ENCODE assay signal across 1 cellular context in the genomic region with DNA sequence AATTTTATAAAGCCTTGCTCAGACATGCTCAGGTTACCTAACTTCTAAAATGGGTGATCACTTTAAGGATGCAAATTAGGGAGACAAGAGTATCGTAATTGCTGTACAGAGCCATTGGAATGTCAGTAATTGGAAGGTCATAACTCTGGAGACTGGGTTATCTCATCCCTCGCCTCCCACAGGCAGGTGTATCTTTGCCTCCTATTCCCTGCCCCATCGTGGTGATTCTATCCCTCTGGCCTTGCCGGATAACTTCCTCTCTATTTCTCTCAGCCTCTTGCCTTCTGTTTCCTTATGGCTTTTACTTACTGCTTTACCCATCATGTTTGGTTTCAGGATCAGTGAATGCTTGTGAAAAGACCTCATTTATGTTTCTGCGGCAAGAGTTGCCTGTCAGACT.
TF ChIP-seq lines count a peak whose summit lies in the region.

No MANE protein-coding gene starts in this region.

TF ChIP-seq in HEK293, 187 proteins besides CTCF, POLR2A, EP300 and RAD21 (continued from another document):
- TF ChIP-seq ZNF518A (tag by site-specific recombination; conservative IDR thresholded peaks at IDR 0.05; ENCODE audit: low read depth), result no peak
- TF ChIP-seq, protein P1, sequence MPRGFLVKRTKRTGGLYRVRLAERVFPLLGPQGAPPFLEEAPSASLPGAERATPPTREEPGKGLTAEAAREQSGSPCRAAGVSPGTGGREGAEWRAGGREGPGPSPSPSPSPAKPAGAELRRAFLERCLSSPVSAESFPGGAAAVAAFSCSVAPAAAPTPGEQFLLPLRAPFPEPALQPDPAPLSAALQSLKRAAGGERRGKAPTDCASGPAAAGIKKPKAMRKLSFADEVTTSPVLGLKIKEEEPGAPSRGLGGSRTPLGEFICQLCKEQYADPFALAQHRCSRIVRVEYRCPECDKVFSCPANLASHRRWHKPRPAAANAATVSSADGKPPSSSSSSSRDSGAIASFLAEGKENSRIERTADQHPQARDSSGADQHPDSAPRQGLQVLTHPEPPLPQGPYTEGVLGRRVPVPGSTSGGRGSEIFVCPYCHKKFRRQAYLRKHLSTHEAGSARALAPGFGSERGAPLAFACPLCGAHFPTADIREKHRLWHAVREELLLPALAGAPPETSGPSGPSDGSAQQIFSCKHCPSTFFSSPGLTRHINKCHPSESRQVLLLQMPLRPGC (tag by site-specific recombination; IDR thresholded peaks at IDR 0.05), result 0 out of 2 replicates have a peak, but pooled peaks have one; percentile 46
- no peak for TF ChIP-seq ZNF214 (tag by site-specific recombination; IDR thresholded peaks at IDR 0.05; ENCODE audit: borderline replicate concordance)
- TF ChIP-seq PRDM1 (tag by site-specific recombination; IDR thresholded peaks at IDR 0.05), result 0 out of 2 replicates have a peak, but pooled peaks have one; percentile 6
- no peak for TF ChIP-seq ZBTB6 (tag by site-specific recombination; IDR thresholded peaks at IDR 0.05)
- TF ChIP-seq HIC1 (tag by site-specific recombination; IDR thresholded peaks at IDR 0.05), result no peak
- TF ChIP-seq ZNF366 (tag by site-specific recombination; conservative IDR thresholded peaks at IDR 0.05), result peak; percentile 62
- no peak for TF ChIP-seq ZNF777 (tag by site-specific recombination; IDR thresholded peaks at IDR 0.05; ENCODE audit: borderline replicate concordance)
- TF ChIP-seq ZNF623 (tag by site-specific recombination; IDR thresholded peaks at IDR 0.05), result no peak
- TF ChIP-seq GFI1B (tag by site-specific recombination; IDR thresholded peaks at IDR 0.05), result no peak
- TF ChIP-seq ZNF335 (tag by site-specific recombination; conservative IDR thresholded peaks at IDR 0.05), result 0 out of 2 replicates have a peak, but pooled peaks have one; percentile 8
- TF ChIP-seq ZNF521 (tag by site-specific recombination; IDR thresholded peaks at IDR 0.05), result no peak
- no peak for TF ChIP-seq WT1 (tag by site-specific recombination; IDR thresholded peaks at IDR 0.05)
- no peak for TF ChIP-seq ZNF18 (tag by site-specific recombination; IDR thresholded peaks at IDR 0.05)
- TF ChIP-seq GLIS1 (tag by site-specific recombination; IDR thresholded peaks at IDR 0.05), result peak; percentile 15; the same call in 1 of the 2 replicates
- TF ChIP-seq SP7 (tag by site-specific recombination; IDR thresholded peaks at IDR 0.05), result 0 out of 2 replicates have a peak, but pooled peaks have one; percentile 23
- TF ChIP-seq PRDM4 (tag by site-specific recombination; IDR thresholded peaks at IDR 0.05), result no peak
- TF ChIP-seq ZBTB17 (tag by site-specific recombination; IDR thresholded peaks at IDR 0.05), result peak; percentile 33; the same call in 1 of the 2 replicates
- TF ChIP-seq PRDM10 (tag by site-specific recombination; IDR thresholded peaks at IDR 0.05), result peak; percentile 37; the same call in 1 of the 2 replicates
- TF ChIP-seq KLF1 (tag by site-specific recombination; IDR thresholded peaks at IDR 0.05), result no peak
- no peak for TF ChIP-seq ZNF37A (tag by site-specific recombination; IDR thresholded peaks at IDR 0.05)
- peak; percentile 45; the same call in 1 of the 2 replicates for TF ChIP-seq ZNF629 (tag by site-specific recombination; IDR thresholded peaks at IDR 0.05)
- no peak for TF ChIP-seq ZFHX2 (tag by site-specific recombination; conservative IDR thresholded peaks at IDR 0.05)
- no peak for TF ChIP-seq AEBP2 (tag by site-specific recombination; IDR thresholded peaks at IDR 0.05; ENCODE audit: borderline replicate concordance)
